Comparison of ENCODE assay signal across 23 cellular contexts in the genomic region with DNA sequence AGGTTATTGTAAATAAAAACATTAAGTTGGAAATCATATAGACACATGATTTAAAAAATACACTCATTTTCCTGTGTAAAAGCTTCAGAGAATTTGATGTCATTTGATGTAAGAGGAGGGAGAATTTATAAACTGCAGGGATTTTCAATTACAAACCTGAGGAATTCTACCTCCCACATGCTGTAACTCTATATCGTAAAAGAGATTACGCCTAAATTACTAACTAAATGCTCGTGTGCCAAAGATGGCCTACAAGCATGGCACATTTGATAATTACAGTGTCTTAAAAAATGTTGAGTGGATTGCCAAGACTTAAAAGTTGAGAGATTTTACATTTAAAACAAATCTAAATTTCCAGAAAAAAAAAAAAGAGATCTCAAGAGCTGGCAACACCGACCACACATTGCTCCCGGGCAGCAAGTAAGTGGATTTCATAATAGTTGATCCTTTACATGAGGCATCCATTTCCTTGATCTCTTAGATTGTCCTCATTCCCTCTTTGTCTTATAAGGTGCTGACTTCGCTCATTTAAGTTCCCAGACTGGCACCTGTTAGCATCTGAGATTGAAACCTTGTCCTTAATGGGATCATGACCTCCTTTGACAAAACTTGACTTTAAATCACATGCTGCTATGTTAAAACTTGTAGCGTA.
"Had no signal": no experiment of that assay in that cellular context is flagged by ENCODE, and none has a peak within 500 bp of the region (broad histone marks: within the 10 kb centered on the region; RNA-seq: fewer than 3 reads in every experiment).

No MANE protein-coding gene starts in this region.

- H3K36me3 ChIP-seq: heart left ventricle, left lung, lower lobe of right lung, pancreas, prostate gland, thoracic aorta had no signal

- H3K4me3 Mint-ChIP-seq: activated CD8-positive, alpha-beta T cell treated with anti-CD3 and anti-CD28 coated beads for 36 hours; activated T-cell treated with anti-CD3 and anti-CD28 coated beads, Interleukin-2, amount 50 U/mL, for 4 hours; activated T-helper 17 cell treated with anti-CD3 and anti-CD28 coated beads, Interleukin-2, amount 50 U/mL, for 72 hours; natural killer cell treated with Interleukin-12 subunit alpha and Interleukin-12 subunit beta and Interleukin-15 and Interleukin-18, amount 100 ng/mL, for 72 hours had no signal

- H3K9me3 Mint-ChIP-seq: activated CD8-positive, alpha-beta T cell treated with anti-CD3 and anti-CD28 coated beads for 36 hours; activated T-cell treated with anti-CD3 and anti-CD28 coated beads, Interleukin-2, amount 50 U/mL, for 4 hours; activated T-helper 17 cell treated with anti-CD3 and anti-CD28 coated beads, Interleukin-2, amount 50 U/mL, for 72 hours; natural killer cell treated with Interleukin-12 subunit alpha and Interleukin-12 subunit beta and Interleukin-15 and Interleukin-18, amount 100 ng/mL, for 72 hours had no signal

- H3K27ac Mint-ChIP-seq: activated CD8-positive, alpha-beta T cell treated with anti-CD3 and anti-CD28 coated beads for 36 hours; activated T-helper 17 cell treated with anti-CD3 and anti-CD28 coated beads, Interleukin-2, amount 50 U/mL, for 72 hours; natural killer cell treated with Interleukin-12 subunit alpha and Interleukin-12 subunit beta and Interleukin-15 and Interleukin-18, amount 100 ng/mL, for 72 hours had no signal

- H3K4me1 ChIP-seq: foreskin keratinocyte, heart left ventricle, left lung, lower lobe of right lung, pancreas, prostate gland had no signal

- H3K36me3 Mint-ChIP-seq: natural killer cell treated with Interleukin-12 subunit alpha and Interleukin-12 subunit beta and Interleukin-15 and Interleukin-18, amount 100 ng/mL, for 72 hours had no signal

- H3K27me3 ChIP-seq: foreskin keratinocyte, heart left ventricle, left lung, pancreas had no signal

- H3K27ac ChIP-seq: foreskin keratinocyte, heart left ventricle, left lung, lower lobe of right lung, pancreas, prostate gland, thoracic aorta had no signal

- H3K27me3 Mint-ChIP-seq: activated CD8-positive, alpha-beta T cell treated with anti-CD3 and anti-CD28 coated beads for 36 hours; activated T-helper 17 cell treated with anti-CD3 and anti-CD28 coated beads, Interleukin-2, amount 50 U/mL, for 72 hours; natural killer cell treated with Interleukin-12 subunit alpha and Interleukin-12 subunit beta and Interleukin-15 and Interleukin-18, amount 100 ng/mL, for 72 hours had no signal

- DNase-seq: activated CD4-positive, alpha-beta T cell treated with anti-CD3 and anti-CD28 coated beads, Interleukin-2, amount 50 U/mL, for 1 hour; activated CD8-positive, alpha-beta T cell treated with anti-CD3 and anti-CD28 coated beads for 36 hours; activated gamma-delta T cell treated with Interleukin-2 at 50 U/mL for 16 hours; activated naive CD4-positive, alpha-beta T cell treated with anti-CD3 and anti-CD28 coated beads, Interleukin-2, amount 50 U/mL, for 16 hours; activated T-cell treated with anti-CD3 and anti-CD28 coated beads, Interleukin-2, amount 50 U/mL, for 4 hours; amygdala; caudate nucleus; heart left ventricle; kidney glomerular epithelial cell; left lung; lower lobe of right lung; mesenchymal stem cell; pancreas; retina; stimulated activated CD4-positive, alpha-beta T cell treated with anti-CD3 and anti-CD28 coated beads, Interleukin-2, amount 100 ng/mL, for 48 hours; stimulated activated naive CD8-positive, alpha-beta T cell treated with anti-CD3 and anti-CD28 coated beads, Interleukin-15, Interleukin-2, amounts not matched to agents 100 U/mL and 50 U/mL, for 24 hours; trophoblast cell had no signal

- ATAC-seq: activated CD8-positive, alpha-beta T cell treated with anti-CD3 and anti-CD28 coated beads for 36 hours; activated T-cell treated with anti-CD3 and anti-CD28 coated beads, Interleukin-2, amount 50 U/mL, for 4 hours; activated T-helper 17 cell treated with anti-CD3 and anti-CD28 coated beads, Interleukin-2, amount 50 U/mL, for 72 hours; esophagus mucosa; foreskin keratinocyte; heart left ventricle; left lung; lower lobe of right lung; natural killer cell treated with Interleukin-12 subunit alpha and Interleukin-12 subunit beta and Interleukin-15 and Interleukin-18, amount 100 ng/mL, for 72 hours; pancreas; stimulated activated naive CD8-positive, alpha-beta T cell treated with anti-CD3 and anti-CD28 coated beads, Interleukin-15, Interleukin-2, amounts not matched to agents 100 U/mL and 50 U/mL, for 24 hours had no signal

- H3K4me1 Mint-ChIP-seq: activated T-helper 17 cell treated with anti-CD3 and anti-CD28 coated beads, Interleukin-2, amount 50 U/mL, for 72 hours had no signal

- H3K9me3 ChIP-seq: heart left ventricle, left lung, lower lobe of right lung, pancreas, prostate gland, thoracic aorta had no signal

- H3K4me3 ChIP-seq: heart left ventricle, left lung, lower lobe of right lung, pancreas, prostate gland, thoracic aorta had no signal
